ENCODE assay signal across 1 cellular context in the genomic region with DNA sequence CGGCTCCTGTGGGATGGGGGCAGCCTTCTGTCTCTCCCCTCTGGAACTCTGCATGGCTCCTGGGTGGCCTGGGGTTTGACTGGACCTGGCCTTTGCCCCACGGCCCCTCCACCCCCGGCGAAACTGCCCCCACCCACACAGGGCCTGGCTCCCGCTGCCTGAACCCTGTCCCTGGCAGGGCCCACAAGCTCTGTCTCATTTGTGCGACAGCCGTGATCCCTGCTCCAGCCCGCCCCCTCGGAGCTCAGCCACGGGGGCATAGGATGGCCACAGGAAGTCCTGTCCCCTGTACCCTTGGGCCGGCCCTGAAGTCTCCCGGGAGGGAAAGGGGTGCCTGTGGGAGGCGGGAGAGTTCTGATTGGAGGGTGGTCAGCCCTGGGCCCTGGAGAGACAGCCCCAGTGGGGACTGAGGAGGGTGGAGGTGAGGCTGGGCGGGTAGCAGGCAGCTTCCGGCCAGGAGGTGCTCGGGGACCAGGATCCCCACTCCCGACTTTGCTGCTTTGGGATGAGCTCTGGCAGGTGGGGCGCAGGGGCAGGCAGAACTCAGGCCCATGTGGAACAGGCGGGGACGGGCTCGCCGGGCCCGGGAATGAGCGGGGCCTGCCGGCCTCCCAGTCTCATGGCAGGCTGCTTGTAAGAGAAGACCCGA.
TF ChIP-seq lines count a peak whose summit lies in the region.

No MANE protein-coding gene starts in this region.

TF ChIP-seq in K562, 482 proteins besides CTCF, POLR2A, EP300 and RAD21 (continued from another document):
- TF ChIP-seq, protein P1, sequence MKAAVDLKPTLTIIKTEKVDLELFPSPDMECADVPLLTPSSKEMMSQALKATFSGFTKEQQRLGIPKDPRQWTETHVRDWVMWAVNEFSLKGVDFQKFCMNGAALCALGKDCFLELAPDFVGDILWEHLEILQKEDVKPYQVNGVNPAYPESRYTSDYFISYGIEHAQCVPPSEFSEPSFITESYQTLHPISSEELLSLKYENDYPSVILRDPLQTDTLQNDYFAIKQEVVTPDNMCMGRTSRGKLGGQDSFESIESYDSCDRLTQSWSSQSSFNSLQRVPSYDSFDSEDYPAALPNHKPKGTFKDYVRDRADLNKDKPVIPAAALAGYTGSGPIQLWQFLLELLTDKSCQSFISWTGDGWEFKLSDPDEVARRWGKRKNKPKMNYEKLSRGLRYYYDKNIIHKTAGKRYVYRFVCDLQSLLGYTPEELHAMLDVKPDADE (conservative IDR thresholded peaks at IDR 0.05; ENCODE audit: control insufficient read depth, low read depth, low read length), result no peak
- TF ChIP-seq HDAC1 (IDR thresholded peaks at IDR 0.05), result no peak
- no peak for TF ChIP-seq MBD2 (IDR thresholded peaks at IDR 0.05; ENCODE audit: borderline replicate concordance, low read depth)
- TF ChIP-seq, protein P2, sequence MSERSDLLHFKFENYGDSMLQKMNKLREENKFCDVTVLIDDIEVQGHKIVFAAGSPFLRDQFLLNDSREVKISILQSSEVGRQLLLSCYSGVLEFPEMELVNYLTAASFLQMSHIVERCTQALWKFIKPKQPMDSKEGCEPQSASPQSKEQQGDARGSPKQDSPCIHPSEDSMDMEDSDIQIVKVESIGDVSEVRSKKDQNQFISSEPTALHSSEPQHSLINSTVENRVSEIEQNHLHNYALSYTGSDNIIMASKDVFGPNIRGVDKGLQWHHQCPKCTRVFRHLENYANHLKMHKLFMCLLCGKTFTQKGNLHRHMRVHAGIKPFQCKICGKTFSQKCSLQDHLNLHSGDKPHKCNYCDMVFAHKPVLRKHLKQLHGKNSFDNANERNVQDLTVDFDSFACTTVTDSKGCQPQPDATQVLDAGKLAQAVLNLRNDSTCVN (CRISPR knock-in tag; IDR thresholded peaks at IDR 0.05), result no peak
- no peak for TF ChIP-seq TCFL5 (CRISPR knock-in tag; conservative IDR thresholded peaks at IDR 0.05)
- TF ChIP-seq, protein P3, sequence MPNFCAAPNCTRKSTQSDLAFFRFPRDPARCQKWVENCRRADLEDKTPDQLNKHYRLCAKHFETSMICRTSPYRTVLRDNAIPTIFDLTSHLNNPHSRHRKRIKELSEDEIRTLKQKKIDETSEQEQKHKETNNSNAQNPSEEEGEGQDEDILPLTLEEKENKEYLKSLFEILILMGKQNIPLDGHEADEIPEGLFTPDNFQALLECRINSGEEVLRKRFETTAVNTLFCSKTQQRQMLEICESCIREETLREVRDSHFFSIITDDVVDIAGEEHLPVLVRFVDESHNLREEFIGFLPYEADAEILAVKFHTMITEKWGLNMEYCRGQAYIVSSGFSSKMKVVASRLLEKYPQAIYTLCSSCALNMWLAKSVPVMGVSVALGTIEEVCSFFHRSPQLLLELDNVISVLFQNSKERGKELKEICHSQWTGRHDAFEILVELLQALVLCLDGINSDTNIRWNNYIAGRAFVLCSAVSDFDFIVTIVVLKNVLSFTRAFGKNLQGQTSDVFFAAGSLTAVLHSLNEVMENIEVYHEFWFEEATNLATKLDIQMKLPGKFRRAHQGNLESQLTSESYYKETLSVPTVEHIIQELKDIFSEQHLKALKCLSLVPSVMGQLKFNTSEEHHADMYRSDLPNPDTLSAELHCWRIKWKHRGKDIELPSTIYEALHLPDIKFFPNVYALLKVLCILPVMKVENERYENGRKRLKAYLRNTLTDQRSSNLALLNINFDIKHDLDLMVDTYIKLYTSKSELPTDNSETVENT (CRISPR knock-in tag; IDR thresholded peaks at IDR 0.05), result no peak
- no peak for TF ChIP-seq ZNF121 (CRISPR knock-in tag; conservative IDR thresholded peaks at IDR 0.05)
- TF ChIP-seq ESRRA (IDR thresholded peaks at IDR 0.05; ENCODE audit: borderline replicate concordance, low read depth), result no peak
